Comparison of ENCODE assay signal across 9 cellular contexts in the genomic region with DNA sequence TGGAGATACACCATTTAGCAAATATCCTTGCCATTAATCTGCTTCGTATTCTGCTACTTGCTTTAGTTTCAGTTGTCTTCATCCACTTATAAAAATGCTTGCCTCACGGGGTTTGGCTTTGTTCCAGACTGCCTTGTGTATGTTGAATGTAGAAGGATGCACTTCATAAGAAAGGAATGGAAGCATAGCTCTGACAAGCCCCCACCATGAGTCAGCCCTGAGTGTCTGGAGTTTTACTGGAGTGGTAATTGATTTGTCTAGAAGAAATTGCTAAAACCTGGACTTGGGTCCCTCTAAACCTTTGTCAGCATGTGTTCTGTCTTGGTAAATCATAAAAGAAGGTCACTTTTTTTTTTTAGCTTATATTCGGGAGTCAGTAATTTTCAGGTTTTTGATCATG. TPM values are rescaled to one million over a fixed set of nuclear protein-coding genes. Genes with fewer than 3 reads are reported as not detected.
DNase-seq lines count a peak whose midpoint lies in the region; ATAC-seq, FAIRE-seq and TF ChIP-seq lines count a peak whose summit lies in the region.
"Had no signal": no experiment of that assay in that cellular context is flagged by ENCODE, and none has a peak within 500 bp of the region (broad histone marks: within the 10 kb centered on the region; RNA-seq: fewer than 3 reads in every experiment).

No MANE protein-coding gene starts in this region.

- peak; percentile 99 for FAIRE-seq in H54 (lab: Jason Lieb, UNC)

- H3K36me3 Mint-ChIP-seq in activated T-cell treated with anti-CD3 and anti-CD28 coated beads, Interleukin-2, amount 50 U/mL, for 24 hours (ENCODE audit: low read depth), result no peaks in the 10 kb centered on the region

- TF ChIP-seq POLR2A in H54 (IDR thresholded peaks at IDR 0.05; ENCODE audit: low read depth, low read length) (no peak), sigmoid colon (IDR thresholded peaks at IDR 0.05) (no peak)

- TF ChIP-seq CTCF in choroid plexus epithelial cell (conservative IDR thresholded peaks at IDR 0.05; ENCODE audit: low read depth, low read length) (no peak), sigmoid colon (IDR thresholded peaks at IDR 0.05) (no peak)

- no peak overlapping the region for H3K4me3 ChIP-seq in choroid plexus epithelial cell (ENCODE audit: low read depth, low read length)
- H3K4me3 ChIP-seq in sigmoid colon, result no peak overlapping the region

- H3K4me3 Mint-ChIP-seq in activated T-cell treated with anti-CD3 and anti-CD28 coated beads, Interleukin-2, amount 50 U/mL, for 24 hours, result no peak overlapping the region

- peak in 1 of 4 donors; percentile 20 for TF ChIP-seq EP300 in sigmoid colon (IDR thresholded peaks at IDR 0.05)

- H3K27me3 Mint-ChIP-seq in activated T-cell treated with anti-CD3 and anti-CD28 coated beads, Interleukin-2, amount 50 U/mL, for 24 hours, result peaks cover 29% of the 10 kb centered on the region

- peaks cover 52% of the 10 kb centered on the region for H3K4me1 Mint-ChIP-seq in activated T-cell treated with anti-CD3 and anti-CD28 coated beads, Interleukin-2, amount 50 U/mL, for 24 hours (ENCODE audit: low read depth)

- peak overlapping the region in 2 of 4 donors; percentile 44 to 57 for H3K27ac ChIP-seq in sigmoid colon

- 36 to 44% methylated on average over 3 of the region's 3 CpGs for WGBS in sigmoid colon, 2 donors

- ATAC-seq in GM21717 (IDR thresholded peaks at IDR 0.05; ENCODE audit: unreplicated experiment), result no peak
- no peak for ATAC-seq in GM18867 (IDR thresholded peaks at IDR 0.05; ENCODE audit: unreplicated experiment)

- no peaks in the 10 kb centered on the region for H3K9me3 Mint-ChIP-seq in activated T-cell treated with anti-CD3 and anti-CD28 coated beads, Interleukin-2, amount 50 U/mL, for 24 hours

- peaks cover 0 to 20% (median 11%) of the 10 kb centered on the region in 4 donors for H3K4me1 ChIP-seq in sigmoid colon

- no peak overlapping the region for H3K27ac Mint-ChIP-seq in activated T-cell treated with anti-CD3 and anti-CD28 coated beads, Interleukin-2, amount 50 U/mL, for 24 hours

- no peaks in the 10 kb centered on the region for H3K27me3 ChIP-seq in sigmoid colon

- peak; percentile 59 for DNase-seq in H54 (ENCODE audit: insufficient read length, low spot score)
- DNase-seq in NCI-H2171 treated with DMSO at 0.1 percent for 48 hours (lab: John Stamatoyannopoulos, UW), result peak; percentile 80
- peak; percentile 100 for DNase-seq in choroid plexus epithelial cell (ENCODE audit: low read depth)
- peak; percentile 79 for DNase-seq in sigmoid colon
- no peak for DNase-seq in activated T-cell treated with anti-CD3 and anti-CD28 coated beads, Interleukin-2, amount 50 U/mL, for 24 hours

- intact Hi-C loops in sigmoid colon (cut with DNase I), result no loop called here

- no peaks in the 10 kb centered on the region for H3K36me3 ChIP-seq in sigmoid colon

- no peaks in the 10 kb centered on the region for H3K9me3 ChIP-seq in sigmoid colon

RNA-seq across cellular contexts. Expression of a gene that starts 4.6 kb away (rescaled TPM):
- not detected for total RNA-seq in sigmoid colon
- polyA plus RNA-seq in sigmoid colon, result not detected
- total RNA-seq: mononuclear cell had no signal

RNA-seq across cellular contexts. Expression of a gene that starts 19.8 kb away (rescaled TPM):
- total RNA-seq in sigmoid colon, result not detected
- not detected for polyA plus RNA-seq in sigmoid colon
- total RNA-seq: mononuclear cell had no signal
- polyA plus RNA-seq: thymus had no signal
